ENCODE assay signal across 20 cellular contexts in the genomic region with DNA sequence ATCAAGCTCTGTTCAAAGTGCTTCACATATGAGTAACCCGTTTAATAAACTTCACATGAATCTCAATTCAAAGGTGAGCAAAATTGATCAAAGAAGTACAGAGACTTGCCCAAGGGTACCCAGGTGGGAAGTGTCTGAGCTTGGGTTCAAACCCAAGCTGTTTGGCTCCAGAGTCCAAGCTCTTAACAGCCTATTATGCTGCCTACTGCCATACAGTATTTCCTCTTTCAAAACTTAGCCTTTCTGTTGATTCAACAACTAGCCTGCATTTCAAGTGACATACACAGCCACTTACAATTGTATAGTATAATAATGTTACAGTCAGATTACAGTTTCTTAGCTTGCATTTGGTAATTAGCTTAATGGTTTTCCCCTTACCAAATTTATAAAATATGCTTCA. TPM values are rescaled to one million over a fixed set of nuclear protein-coding genes. Genes with fewer than 3 reads are reported as not detected.
DNase-seq lines count a peak whose midpoint lies in the region; ATAC-seq lines count a peak whose summit lies in the region.
"Had no signal": no experiment of that assay in that cellular context is flagged by ENCODE, and none has a peak within 500 bp of the region (broad histone marks: within the 10 kb centered on the region; RNA-seq: fewer than 3 reads in every experiment).

No MANE protein-coding gene starts in this region.

- no peaks in the 10 kb centered on the region for H3K36me3 Mint-ChIP-seq in natural killer cell treated with Interleukin-12 subunit alpha and Interleukin-12 subunit beta and Interleukin-15 and Interleukin-18, amount 100 ng/mL, for 72 hours
- H3K36me3 Mint-ChIP-seq: CD4-positive, alpha-beta memory T cell; IgD-negative memory B cell; T-cell had no signal

- no peak overlapping the region for H3K4ac ChIP-seq in mesendoderm (ENCODE audit: low read depth, low read length)

- peaks cover 7% of the 10 kb centered on the region; the same call in 1 of the 2 replicates for H3K36me3 ChIP-seq in ACC112 (ENCODE audit: insufficient read depth, low read length)
- no peaks in the 10 kb centered on the region for H3K36me3 ChIP-seq in mesendoderm (ENCODE audit: control insufficient read depth, insufficient read depth, low read length)
- H3K36me3 ChIP-seq: BLaER1 had no signal

- peak overlapping the region; percentile 45 for H2BK120ac ChIP-seq in mesendoderm (ENCODE audit: low read depth, low read length)

- peaks cover 20% of the 10 kb centered on the region for H3K79me1 ChIP-seq in mesendoderm (ENCODE audit: low read length)

- no peak overlapping the region for H3K4me2 ChIP-seq in mesendoderm (ENCODE audit: low read length)
- H3K4me2 ChIP-seq: A549, BLaER1 had no signal

- H3K4me3 Mint-ChIP-seq in natural killer cell treated with Interleukin-12 subunit alpha and Interleukin-12 subunit beta and Interleukin-15 and Interleukin-18, amount 100 ng/mL, for 72 hours: no peak overlapping the region
- H3K4me3 Mint-ChIP-seq: CD4-positive, alpha-beta memory T cell; IgD-negative memory B cell; T-cell had no signal

- H3K27me3 ChIP-seq in ACC112 (ENCODE audit: insufficient read depth, low read length) (no peaks in the 10 kb centered on the region), mesendoderm (ENCODE audit: insufficient read depth, low read length, poor library complexity) (no peaks in the 10 kb centered on the region)
- H3K27me3 ChIP-seq: BLaER1 had no signal

- H3K27ac ChIP-seq in ACC112 (ENCODE audit: low read depth, low read length) (peak overlapping the region; percentile 6; the same call in 1 of the 2 replicates), mesendoderm (ENCODE audit: low read depth, low read length) (no peak overlapping the region)
- H3K27ac ChIP-seq: A549, BLaER1 had no signal

- H3K4me3 ChIP-seq in ACC112 (ENCODE audit: low read depth, low read length): no peak overlapping the region
- no peak overlapping the region for H3K4me3 ChIP-seq in mesendoderm (ENCODE audit: low read length)
- H3K4me3 ChIP-seq: A549, BLaER1 had no signal

- no peak overlapping the region for H2AK5ac ChIP-seq in mesendoderm (ENCODE audit: low read length)

- H2BK5ac ChIP-seq in mesendoderm (ENCODE audit: low read length): no peak overlapping the region

- H4K5ac ChIP-seq in mesendoderm (ENCODE audit: low read length): no peak overlapping the region

- ATAC-seq in natural killer cell treated with Interleukin-12 subunit alpha and Interleukin-12 subunit beta and Interleukin-15 and Interleukin-18, amount 100 ng/mL, for 72 hours: no peak
- ATAC-seq: A549, T-cell had no signal

- no peak overlapping the region for H3K23ac ChIP-seq in mesendoderm (ENCODE audit: low read length)

- H3K4me1 ChIP-seq in ACC112 (ENCODE audit: control insufficient read depth, insufficient read depth, low read length, unreplicated experiment) (peaks cover 68% of the 10 kb centered on the region), mesendoderm (ENCODE audit: control insufficient read depth, low read depth, low read length) (peaks cover 16% of the 10 kb centered on the region)
- H3K4me1 ChIP-seq: BLaER1 had no signal

- H3K56ac ChIP-seq in mesendoderm (ENCODE audit: low read length): no peak overlapping the region

- WGBS in mesendoderm (ENCODE audit: extremely low coverage, insufficient coverage, low lambda C conversion rate): no CpG with 5 or more reads among the region's 1 CpG

- no peak overlapping the region for H3K9ac ChIP-seq in mesendoderm (ENCODE audit: low read length)
- H3K9ac ChIP-seq: BLaER1 had no signal

- no peak overlapping the region for H2AFZ ChIP-seq in ACC112 (ENCODE audit: low read length, unreplicated experiment)

- no peak overlapping the region for H3K27ac Mint-ChIP-seq in natural killer cell treated with Interleukin-12 subunit alpha and Interleukin-12 subunit beta and Interleukin-15 and Interleukin-18, amount 100 ng/mL, for 72 hours
- H3K27ac Mint-ChIP-seq: CD4-positive, alpha-beta memory T cell; IgD-negative memory B cell; T-cell had no signal

- H3K79me2 ChIP-seq in ACC112 (ENCODE audit: control insufficient read depth, insufficient read depth, low read length, unreplicated experiment) (peaks cover 96% of the 10 kb centered on the region), mesendoderm (ENCODE audit: control insufficient read depth, insufficient read depth, low read length) (peaks cover 23% of the 10 kb centered on the region)

- H3K4me1 Mint-ChIP-seq in natural killer cell treated with Interleukin-12 subunit alpha and Interleukin-12 subunit beta and Interleukin-15 and Interleukin-18, amount 100 ng/mL, for 72 hours (ENCODE audit: low read depth in 2 of 2): no peaks in the 10 kb centered on the region
- H3K4me1 Mint-ChIP-seq: CD4-positive, alpha-beta memory T cell; IgD-negative memory B cell had no signal

- peaks cover 8 to 17% of the 10 kb centered on the region in 2 donors for H3K27me3 Mint-ChIP-seq in natural killer cell treated with Interleukin-12 subunit alpha and Interleukin-12 subunit beta and Interleukin-15 and Interleukin-18, amount 100 ng/mL, for 72 hours
- H3K27me3 Mint-ChIP-seq: T-cell had no signal

- no peak overlapping the region for H2BK15ac ChIP-seq in mesendoderm (replicated peaks; ENCODE audit: low read depth)

- no peak overlapping the region for H4K8ac ChIP-seq in mesendoderm (ENCODE audit: low read depth, low read length)

- DNase-seq in NCI-H1105 (lab: John Stamatoyannopoulos, UW): peak; percentile 11
- DNase-seq in NCI-H69 (lab: John Stamatoyannopoulos, UW): peak; percentile 76
- no peak for DNase-seq in mesendoderm
- DNase-seq in activated CD4-positive, CD25-positive, alpha-beta regulatory T cell (lab: John Stamatoyannopoulos, UW): no peak
- DNase-seq in germinal center (ENCODE audit: low spot score): no peak
- DNase-seq in natural killer cell treated with Interleukin-12 subunit alpha and Interleukin-12 subunit beta and Interleukin-15 and Interleukin-18, amount 100 ng/mL, for 72 hours (ENCODE audit: low spot score): no peak
- DNase-seq: CD4-positive, alpha-beta memory T cell; DMS79; H7; Karpas-422; NCI-H1048; NCI-H1694 treated with DMSO at 0.1 percent for 48 hours; NCI-H2171; NCI-H446 treated with DMSO at 0.1 percent for 48 hours; Right ventricle myocardium superior; T-cell had no signal

- H3K9me3 Mint-ChIP-seq in natural killer cell treated with Interleukin-12 subunit alpha and Interleukin-12 subunit beta and Interleukin-15 and Interleukin-18, amount 100 ng/mL, for 72 hours: no peaks in the 10 kb centered on the region
- H3K9me3 Mint-ChIP-seq: CD4-positive, alpha-beta memory T cell; T-cell had no signal

- H3K18ac ChIP-seq in mesendoderm (ENCODE audit: low read length): no peak overlapping the region

RNA-seq across cellular contexts. Expression of a gene that starts 29.7 kb away (rescaled TPM):
- 19.1 TPM for polyA plus RNA-seq in mesendoderm (2013, experiment 1 of 2)
- polyA plus RNA-seq in mesendoderm (2013, experiment 2 of 2): 18.6 TPM
- total RNA-seq in natural killer cell treated with Interleukin-12 subunit alpha and Interleukin-12 subunit beta and Interleukin-15 and Interleukin-18, amount 100 ng/mL, for 72 hours: 1 to 10 TPM; 2.5 to 3.0 TPM
- polyA plus RNA-seq: IgD-negative memory B cell had no signal

Comparison
In these comparisons a context has a peak if more than half of its experiments do, and no peak if none do; other contexts are left out.
1. DNase-seq: peak in NCI-H1105 (single experiment) and NCI-H69 (single experiment); none in mesendoderm (single experiment), activated CD4-positive, CD25-positive, alpha-beta regulatory T cell (0 of 4), germinal center (single experiment) and natural killer cell treated with Interleukin-12 subunit alpha and Interleukin-12 subunit beta and Interleukin-15 and Interleukin-18, amount 100 ng/mL, for 72 hours (single experiment).